In the genomic region with DNA sequence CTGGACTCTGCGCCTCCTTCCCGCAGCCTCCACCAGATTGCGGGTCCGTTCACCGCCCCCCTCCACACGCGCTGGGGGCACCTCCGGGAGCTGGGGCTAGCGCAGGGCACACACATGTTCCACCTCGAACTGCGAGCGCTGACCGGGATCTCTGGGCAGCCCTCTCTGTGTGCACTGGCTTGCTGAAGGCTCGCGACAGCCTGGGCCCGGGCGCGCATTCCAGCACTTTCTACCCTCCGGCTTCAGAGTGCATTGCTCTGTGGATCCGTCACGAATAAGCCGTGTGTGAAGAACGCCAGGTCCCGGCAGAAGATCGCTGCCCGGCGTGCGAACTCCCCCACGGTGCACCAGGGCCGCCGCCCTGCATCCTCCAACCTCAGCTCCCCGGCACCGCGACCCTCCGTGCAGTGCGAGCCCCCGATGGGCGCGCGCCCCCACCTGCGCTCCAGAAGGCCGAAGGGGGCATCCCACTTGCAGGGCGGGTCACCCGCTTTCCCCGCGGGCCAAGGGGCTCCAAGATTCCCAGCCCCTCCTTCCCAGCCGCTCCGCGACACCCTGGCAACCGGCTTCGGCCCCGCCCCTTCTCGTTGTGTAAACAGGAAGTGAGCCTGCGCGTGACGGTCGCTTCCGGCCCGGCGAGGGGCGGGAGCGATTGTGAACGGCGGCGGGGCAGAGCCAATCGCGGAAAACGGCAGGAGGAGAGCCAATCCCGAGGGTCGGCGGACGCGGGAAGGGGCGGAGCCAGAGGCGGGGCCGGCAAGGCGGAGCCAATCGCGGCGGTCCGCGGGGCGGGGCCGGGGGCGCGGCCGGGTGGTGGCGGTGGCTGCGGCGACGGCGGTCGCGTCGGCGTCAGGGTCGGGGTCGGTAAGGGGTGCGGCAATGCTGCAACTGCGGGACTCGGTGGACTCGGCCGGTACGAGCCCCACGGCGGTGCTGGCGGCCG, we compare ENCODE assay signal across 8 cellular contexts. TPM values are rescaled to one million over a fixed set of nuclear protein-coding genes. Genes with fewer than 3 reads are reported as not detected.
DNase-seq lines count a peak whose midpoint lies in the region; ATAC-seq and TF ChIP-seq lines count a peak whose summit lies in the region.

A gene (plus strand): TSS at position 822 of the 943 bp plus-strand sequence. CDS start 58 bp downstream, at position 880.

- 0% methylated on average over 83 to 107 of the region's 108 CpGs for whole genome bisulfite sequencing in psoas muscle, 3 donors
- under 1% methylated on average over 108 of the region's 108 CpGs for WGBS in urinary bladder

- H3K4me1 ChIP-seq in left ventricle myocardium inferior: peaks cover 45% of the 10 kb centered on the region
- H3K4me1 ChIP-seq in psoas muscle: peaks cover 16% of the 10 kb centered on the region
- H3K4me1 ChIP-seq in urinary bladder (ENCODE audit: insufficient read depth): no peaks in the 10 kb centered on the region

- H3K9me3 ChIP-seq in left ventricle myocardium inferior (replicated peaks) (no peaks in the 10 kb centered on the region), psoas muscle (no peaks in the 10 kb centered on the region)

- H3K27me3 ChIP-seq in left ventricle myocardium inferior (ENCODE audit: low read depth) (no peaks in the 10 kb centered on the region), psoas muscle (ENCODE audit: insufficient read depth in 3 of 3, low read length in 2 of 3) (no peaks in the 10 kb centered on the region)

- intact Hi-C loops in left ventricle myocardium inferior (cut with micrococcal nuclease) (loop anchor here (5.0 kb wide), 1 partner anchor 57 kb away; no protein-coding TSS in a partner anchor), psoas muscle (cut with DNase I) (no loop called here)

- H3K4me3 ChIP-seq in left ventricle myocardium inferior (peak within 1 kb of the TSS; percentile 99), psoas muscle (peak within 1 kb of the TSS; percentile 88), urinary bladder (ENCODE audit: low read depth, low read length) (peak within 1 kb of the TSS; percentile 94)

- peak; percentile 94 for ATAC-seq in GM18498 (IDR thresholded peaks at IDR 0.05; ENCODE audit: unreplicated experiment)
- peak; percentile 91 for ATAC-seq in HG02938 (IDR thresholded peaks at IDR 0.05; ENCODE audit: unreplicated experiment)
- ATAC-seq in psoas muscle: peak; percentile 98 to 99 (median 98)

- H3K36me3 ChIP-seq in left ventricle myocardium inferior: peaks cover 26% of the 10 kb centered on the region
- H3K36me3 ChIP-seq in psoas muscle (ENCODE audit: insufficient read depth in 1 of 2, low read depth in 1 of 2): peaks cover 6 to 35% of the 10 kb centered on the region in 2 donors
- peaks cover 2% of the 10 kb centered on the region for H3K36me3 ChIP-seq in urinary bladder (ENCODE audit: insufficient read depth)

- peak within 1 kb of the TSS; percentile 83 for H3K27ac ChIP-seq in angular gyrus (ENCODE audit: low read depth, low read length)
- H3K27ac ChIP-seq in left ventricle myocardium inferior (replicated peaks): peak within 1 kb of the TSS; percentile 91
- peak within 1 kb of the TSS; percentile 85 for H3K27ac ChIP-seq in psoas muscle
- H3K27ac ChIP-seq in urinary bladder (ENCODE audit: low read depth): peak within 1 kb of the TSS; percentile 65

- DNase-seq in NCI-H1694 treated with DMSO at 0.1 percent for 48 hours (lab: John Stamatoyannopoulos, UW) (peak; percentile 87), T-helper 2 cell (peak; percentile 97 to 98 (median 98)), left ventricle myocardium inferior (peak; percentile 99), psoas muscle (peak; percentile 98 to 99)

- TF ChIP-seq CTCF in left ventricle myocardium inferior (IDR thresholded peaks at IDR 0.05; ENCODE audit: borderline replicate concordance) (no peak), psoas muscle (IDR thresholded peaks at IDR 0.05) (no peak)

RNA-seq across cellular contexts. Expression of the gene that starts here (rescaled TPM):
- 54.0 TPM for total RNA-seq in left ventricle myocardium inferior
- 10 to 100 TPM; 37.9 to 49.2 (median 39.2) TPM for total RNA-seq in psoas muscle
- 10 to 100 TPM; 33.9 to 66.4 (median 45.0) TPM for polyA plus RNA-seq in psoas muscle
- total RNA-seq in urinary bladder: 22.9 TPM
- polyA plus RNA-seq in urinary bladder: 60.8 TPM

Comparison
In these comparisons a context has a peak if more than half of its experiments do, and no peak if none do; other contexts are left out.
1. Peak in every context shown above with its lines: DNase-seq, ATAC-seq, H3K4me3 ChIP-seq and H3K27ac ChIP-seq.